In the genomic region with DNA sequence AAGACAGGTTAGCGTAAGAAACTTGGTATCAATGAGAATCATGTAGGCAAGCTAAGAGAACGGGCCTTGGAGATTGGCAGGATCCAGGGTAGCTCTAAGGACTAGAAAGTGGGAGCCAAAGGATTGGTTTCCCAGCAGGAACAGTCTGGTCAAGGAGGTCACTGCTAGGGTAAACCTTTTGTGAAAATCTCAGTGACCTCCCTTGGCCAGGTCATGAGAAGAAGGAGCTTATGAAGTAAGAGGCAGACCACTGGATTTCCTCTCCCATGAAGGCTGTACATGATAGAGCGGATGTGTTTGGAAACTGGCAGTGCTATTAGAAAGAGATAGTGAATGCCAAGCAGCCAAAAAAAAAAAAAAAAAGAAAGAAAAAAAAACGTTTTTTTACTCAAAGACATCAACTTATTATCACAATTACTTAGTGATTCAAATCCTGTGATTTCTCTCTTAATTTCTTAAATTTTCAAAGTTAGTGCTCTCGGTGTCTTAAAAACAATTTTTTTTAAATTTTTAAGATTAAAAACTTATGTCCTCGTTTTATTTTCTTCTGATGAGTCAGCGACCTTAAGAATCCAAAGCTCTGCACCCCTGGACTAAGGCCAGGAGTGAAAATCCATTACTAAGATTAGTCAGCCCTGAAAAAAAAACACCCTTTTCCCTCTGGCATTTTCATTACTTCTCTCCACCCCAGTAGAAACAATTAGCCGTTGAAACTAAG, we compare ENCODE assay signal across 9 cellular contexts.
A peak's percentile ranks its signal among the peaks of the same experiment; 100 is the strongest.
DNase-seq lines count a peak whose midpoint lies in the region; ATAC-seq and TF ChIP-seq lines count a peak whose summit lies in the region.
"Had no signal": no experiment of that assay in that cellular context is flagged by ENCODE, and none has a peak within 500 bp of the region (broad histone marks: within the 10 kb centered on the region; RNA-seq: fewer than 3 reads in every experiment).

No MANE protein-coding gene starts in this region.

- intact Hi-C loops in heart left ventricle (cut with DNase I) = loop anchor here in 1 of 10 donors (5.0 kb wide), 1 partner anchor 56 kb away; no protein-coding TSS in a partner anchor

- TF ChIP-seq CTCF in heart left ventricle (IDR thresholded peaks at IDR 0.05) (no peak), glutamatergic neuron (IDR thresholded peaks at IDR 0.05; ENCODE audit: partially characterized antibody, unreplicated experiment) (no peak)

- H3K36me3 ChIP-seq in heart left ventricle (no peaks in the 10 kb centered on the region), skeletal muscle tissue (ENCODE audit: control insufficient read depth in 3 of 3, insufficient read depth in 3 of 3, low read length in 3 of 3) (no peaks in the 10 kb centered on the region)

- no peak for TF ChIP-seq POLR2A in heart left ventricle (IDR thresholded peaks at IDR 0.05)

- H3K4me1 Mint-ChIP-seq in glutamatergic neuron (ENCODE audit: low read depth, unreplicated experiment) = no peaks in the 10 kb centered on the region

- H3K4me3 ChIP-seq in heart left ventricle = peak overlapping the region in 3 of 12 donors; percentile 3 to 13 (median 12)
- H3K4me3 ChIP-seq in skeletal muscle tissue (ENCODE audit: low read length in 3 of 3) = no peak overlapping the region

- H3K36me3 Mint-ChIP-seq in glutamatergic neuron (ENCODE audit: unreplicated experiment) = no peaks in the 10 kb centered on the region

- ATAC-seq in heart left ventricle (peak; percentile 77 to 94 (median 92)), HG03342 (IDR thresholded peaks at IDR 0.05; ENCODE audit: unreplicated experiment) (no peak), GM21723 (IDR thresholded peaks at IDR 0.05; ENCODE audit: unreplicated experiment) (no peak)

- H3K9ac ChIP-seq in skeletal muscle tissue (ENCODE audit: low read depth in 1 of 3, low read length in 3 of 3) = no peak overlapping the region

- H3K9me3 Mint-ChIP-seq in glutamatergic neuron (ENCODE audit: unreplicated experiment) = no peaks in the 10 kb centered on the region

- no peaks in the 10 kb centered on the region for H3K27me3 ChIP-seq in heart left ventricle
- no peaks in the 10 kb centered on the region for H3K27me3 ChIP-seq in skeletal muscle tissue (ENCODE audit: control insufficient read depth in 3 of 3, insufficient read depth in 3 of 3, low read length in 3 of 3)

- H3K4me1 ChIP-seq in heart left ventricle = peaks cover 0 to 26% (median 8%) of the 10 kb centered on the region in 12 donors
- H3K4me1 ChIP-seq in skeletal muscle tissue (ENCODE audit: control insufficient read depth in 3 of 3, insufficient read depth in 3 of 3, low read length in 3 of 3) = peaks cover 3 to 4% (median 4%) of the 10 kb centered on the region in 3 donors

- H3K27ac ChIP-seq in adipose tissue (ENCODE audit: low read depth, low read length) (peak overlapping the region; percentile 40), heart left ventricle (peak overlapping the region; percentile 54 to 87 (median 74)), skeletal muscle tissue (ENCODE audit: low read depth, low read length) (peak overlapping the region; percentile 76)

- H3K27me3 Mint-ChIP-seq in glutamatergic neuron (ENCODE audit: unreplicated experiment) = no peaks in the 10 kb centered on the region

- H3K9me3 ChIP-seq in heart left ventricle = no peaks in the 10 kb centered on the region
- H3K9me3 ChIP-seq in skeletal muscle tissue (ENCODE audit: control insufficient read depth in 3 of 3, low read length in 3 of 3) = no peaks in the 10 kb centered on the region

- DNase-seq in GM04504 (ENCODE audit: low read depth) (peak; percentile 91), heart left ventricle (peak in 4 of 5 donors; percentile 49 to 55 (median 51)), glutamatergic neuron (no peak), D341Med (ENCODE audit: low spot score) (no peak)
- DNase-seq: stimulated activated CD4-positive, alpha-beta T cell treated with anti-CD3 and anti-CD28 coated beads, Interleukin-4, amount 100 ng/mL, for 24 hours had no signal

- H3K27ac Mint-ChIP-seq in glutamatergic neuron (ENCODE audit: unreplicated experiment) = no peak overlapping the region

- 32 to 53% (median 38%) methylated on average over 8 of the region's 8 CpGs for WGBS in adipose tissue, 3 donors
- WGBS in heart left ventricle, 4 donors = 44 to 60% (median 47%) methylated on average over 8 of the region's 8 CpGs

- no peak overlapping the region for H3K4me3 Mint-ChIP-seq in glutamatergic neuron (ENCODE audit: unreplicated experiment)

Comparison
In these comparisons a context has a peak if more than half of its experiments do, and no peak if none do; other contexts are left out.
1. DNase-seq: peak in GM04504 (single experiment) and heart left ventricle (4 of 5); none in glutamatergic neuron (single experiment) and D341Med (single experiment).
2. ATAC-seq: peak in heart left ventricle (4 of 4); none in HG03342 (single experiment) and GM21723 (single experiment).
3. Peak in every context shown above with its lines, with median percentiles within 50 percentile points of each other: H3K27ac ChIP-seq.